In genomic region chr6:56525976-56526375, GRCh38 we compare ENCODE assay signal across 14 cellular contexts.
DNase-seq lines count a peak whose midpoint lies in the region; ATAC-seq and TF ChIP-seq lines count a peak whose summit lies in the region.
"Had no signal": no experiment of that assay in that cellular context is flagged by ENCODE, and none has a peak within 500 bp of the region (broad histone marks: within the 10 kb centered on the region; RNA-seq: fewer than 3 reads in every experiment).

No MANE protein-coding gene starts in this region.

- H3K4me1 Mint-ChIP-seq in HFFc6 (ENCODE audit: low read depth): peaks cover 98% of the 10 kb centered on the region
- H3K4me1 Mint-ChIP-seq: activated B cell treated with CpG ODN at 0.5 μM for 24 hours; stimulated activated memory B cell treated with anti-CD40 and anti-IgM and Interleukin-4, amounts not matched to agents 10 μg/mL and 1 μg/mL and 100 μg/mL, for 72 hours had no signal

- H3K36me3 Mint-ChIP-seq in HFFc6 (ENCODE audit: low read depth): peaks cover 51% of the 10 kb centered on the region
- H3K36me3 Mint-ChIP-seq: stimulated activated memory B cell treated with anti-CD40 and anti-IgM and Interleukin-4, amounts not matched to agents 10 μg/mL and 1 μg/mL and 100 μg/mL, for 72 hours had no signal

- no peak for TF ChIP-seq CTCF in HFFc6 (IDR thresholded peaks at IDR 0.05)
- TF ChIP-seq CTCF in fibroblast of lung (conservative IDR thresholded peaks at IDR 0.05 in 1 of 2, IDR thresholded peaks at IDR 0.05 in 1 of 2; ENCODE audit: low read depth in 1 of 2, low read length in 2 of 2): no peak
- no peak for TF ChIP-seq CTCF in gastrocnemius medialis (IDR thresholded peaks at IDR 0.05 in 4 of 5, conservative IDR thresholded peaks at IDR 0.05 in 1 of 5)

- H3K9me3 ChIP-seq in SJSA1 (replicated peaks) (no peaks in the 10 kb centered on the region), fibroblast of lung (ENCODE audit: control insufficient read depth, insufficient read depth, low read depth, low read length) (no peaks in the 10 kb centered on the region), gastrocnemius medialis (no peaks in the 10 kb centered on the region)

- peaks cover 9% of the 10 kb centered on the region for H3K79me2 ChIP-seq in fibroblast of lung (ENCODE audit: control insufficient read depth, insufficient read depth, low read length)

- H3K4me3 Mint-ChIP-seq in HFFc6: peak overlapping the region; percentile 73
- H3K4me3 Mint-ChIP-seq: activated B cell treated with CpG ODN at 0.5 μM for 24 hours; stimulated activated memory B cell treated with anti-CD40 and anti-IgM and Interleukin-4, amounts not matched to agents 10 μg/mL and 1 μg/mL and 100 μg/mL, for 72 hours had no signal

- no peak overlapping the region for H3K9ac ChIP-seq in fibroblast of lung (ENCODE audit: insufficient read depth, low read length)

- H3K36me3 ChIP-seq in SJSA1 (peaks cover 60% of the 10 kb centered on the region), fibroblast of lung (ENCODE audit: control insufficient read depth, insufficient read depth, low read length) (no peaks in the 10 kb centered on the region), gastrocnemius medialis (peaks cover 3 to 32% of the 10 kb centered on the region in 2 donors)

- peak overlapping the region; percentile 81 for H3K27ac ChIP-seq in SJSA1
- H3K27ac ChIP-seq in fibroblast of lung (ENCODE audit: insufficient read depth, low read length): peak overlapping the region; percentile 63
- H3K27ac ChIP-seq in gastrocnemius medialis: peak overlapping the region; percentile 54 to 68 (median 62)

- in situ Hi-C loops in gastrocnemius medialis (cut with MboI; ENCODE audit: low sequenced_read_pairs in 4 of 4): no loop called here

- H4K20me1 ChIP-seq in fibroblast of lung (ENCODE audit: control insufficient read depth, extremely low read depth, insufficient read depth, low read length): no peaks in the 10 kb centered on the region

- no peak for ATAC-seq in gastrocnemius medialis
- ATAC-seq in GM19455 (IDR thresholded peaks at IDR 0.05; ENCODE audit: unreplicated experiment): no peak
- ATAC-seq: stimulated activated memory B cell treated with anti-CD40 and anti-IgM and Interleukin-4, amounts not matched to agents 10 μg/mL and 1 μg/mL and 100 μg/mL, for 72 hours had no signal

- DNase-seq in HFFc6 (no peak), SJSA1 (ENCODE audit: low read depth in 1 of 2, low spot score in 2 of 2) (no peak), fibroblast of lung (ENCODE audit: low read depth in 2 of 2) (no peak), gastrocnemius medialis (no peak), Kasumi-1 (lab: John Stamatoyannopoulos, UW) (no peak), posterior vena cava (ENCODE audit: low spot score) (no peak)
- DNase-seq in NK-92 treated with Interleukin-12 subunit alpha and Interleukin-12 subunit beta, amount 100 ng/mL, for 24 hours (lab: John Stamatoyannopoulos, UW): no peak
- DNase-seq: activated B cell treated with CpG ODN at 0.5 μM for 24 hours; activated T-cell treated with anti-CD3 and anti-CD28 coated beads, Interleukin-2, amount 50 U/mL, for 48 hours; C1 segment of cervical spinal cord; NCI-H524 treated with DMSO at 0.1 percent for 48 hours; stimulated activated CD4-positive, alpha-beta T cell treated with anti-CD3 and anti-CD28 coated beads, Interleukin-1b, Interleukin-23, amount 100 ng/mL, for 48 hours had no signal

- H3K4me3 ChIP-seq in SJSA1 (no peak overlapping the region), fibroblast of lung (replicated peaks in 1 of 4; ENCODE audit: control extremely low read depth in 1 of 4, insufficient read depth in 1 of 4, low read depth in 3 of 4, low read length in 4 of 4) (no peak overlapping the region), gastrocnemius medialis (no peak overlapping the region)

- peaks cover 72% of the 10 kb centered on the region for H3K4me1 ChIP-seq in SJSA1 (replicated peaks)
- H3K4me1 ChIP-seq in fibroblast of lung (ENCODE audit: control insufficient read depth, extremely low read depth, insufficient read depth, low read length): peaks cover 17% of the 10 kb centered on the region
- peaks cover 13 to 18% of the 10 kb centered on the region in 2 donors for H3K4me1 ChIP-seq in gastrocnemius medialis

- TF ChIP-seq POLR2A in gastrocnemius medialis (IDR thresholded peaks at IDR 0.05): no peak

- peaks cover 6% of the 10 kb centered on the region; the same call in 1 of the 2 replicates for H3K27me3 Mint-ChIP-seq in HFFc6 (ENCODE audit: insufficient read depth)
- H3K27me3 Mint-ChIP-seq: activated B cell treated with CpG ODN at 0.5 μM for 24 hours; stimulated activated memory B cell treated with anti-CD40 and anti-IgM and Interleukin-4, amounts not matched to agents 10 μg/mL and 1 μg/mL and 100 μg/mL, for 72 hours had no signal

- H3K27me3 ChIP-seq in SJSA1 (replicated peaks) (no peaks in the 10 kb centered on the region), fibroblast of lung (ENCODE audit: control insufficient read depth, insufficient read depth, low read length) (no peaks in the 10 kb centered on the region), gastrocnemius medialis (no peaks in the 10 kb centered on the region)

- H3K27ac Mint-ChIP-seq in HFFc6: peak overlapping the region; percentile 87
- H3K27ac Mint-ChIP-seq: activated B cell treated with CpG ODN at 0.5 μM for 24 hours; stimulated activated memory B cell treated with anti-CD40 and anti-IgM and Interleukin-4, amounts not matched to agents 10 μg/mL and 1 μg/mL and 100 μg/mL, for 72 hours had no signal

- H3K9me3 Mint-ChIP-seq in HFFc6: no peaks in the 10 kb centered on the region
- H3K9me3 Mint-ChIP-seq: activated B cell treated with CpG ODN at 0.5 μM for 24 hours; stimulated activated memory B cell treated with anti-CD40 and anti-IgM and Interleukin-4, amounts not matched to agents 10 μg/mL and 1 μg/mL and 100 μg/mL, for 72 hours had no signal

- H3K4me2 ChIP-seq in fibroblast of lung (ENCODE audit: extremely low read depth, insufficient read depth, low read length): peak overlapping the region; percentile 27

- intact Hi-C loops in gastrocnemius medialis (cut with DNase I; ENCODE audit: low total_unique reads): no loop called here
- intact Hi-C loops in posterior vena cava (cut with DNase I): no loop called here

- H2AFZ ChIP-seq in fibroblast of lung (ENCODE audit: low read length): no peak overlapping the region
